Comparison of ENCODE assay signal across 24 cellular contexts in the genomic region with DNA sequence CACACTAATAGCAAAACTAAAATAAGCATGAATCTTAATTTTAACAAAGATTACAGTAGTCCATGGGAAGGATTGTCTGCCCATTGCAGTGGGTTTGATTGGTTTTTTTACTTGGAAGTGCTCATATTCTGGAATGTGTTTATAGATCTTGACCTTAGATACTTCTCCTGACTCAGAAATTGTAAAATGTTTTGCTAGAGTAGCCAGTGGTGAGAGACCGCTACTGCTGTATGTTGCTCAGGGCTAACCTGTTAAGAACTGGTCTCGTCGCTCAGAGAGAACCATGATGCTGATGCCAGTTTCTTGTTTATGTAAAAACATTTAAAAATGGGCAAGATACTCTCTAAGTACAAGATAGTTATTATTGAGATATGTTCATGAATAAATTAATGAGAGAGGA.
A peak's percentile ranks its signal among the peaks of the same experiment; 100 is the strongest.
DNase-seq lines count a peak whose midpoint lies in the region; ATAC-seq and TF ChIP-seq lines count a peak whose summit lies in the region.
"Had no signal": no experiment of that assay in that cellular context is flagged by ENCODE, and none has a peak within 500 bp of the region (broad histone marks: within the 10 kb centered on the region; RNA-seq: fewer than 3 reads in every experiment).

No MANE protein-coding gene starts in this region.

- H3K4me1 ChIP-seq in skeletal muscle satellite cell (ENCODE audit: control insufficient read depth, insufficient read depth, low read length) (peaks cover 59% of the 10 kb centered on the region), prostate gland (replicated peaks) (no peaks in the 10 kb centered on the region)

- peak; percentile 60 for DNase-seq in ELR (ENCODE audit: low read depth)
- peak; percentile 39 for DNase-seq in glomerular visceral epithelial cell (ENCODE audit: extremely low spot score)
- no peak for DNase-seq in prostate gland (ENCODE audit: low spot score)
- no peak for DNase-seq in NK-92 treated with Interleukin-12 subunit alpha and Interleukin-12 subunit beta, amount 100 ng/mL, for 24 hours (lab: John Stamatoyannopoulos, UW)
- DNase-seq in type B pancreatic cell (ENCODE audit: extremely low spot score, unreplicated experiment) = no peak
- no peak for DNase-seq in GM13976 (ENCODE audit: low spot score)
- DNase-seq: activated CD4-positive, alpha-beta T cell treated with anti-CD3 and anti-CD28 coated beads for 36 hours; activated naive CD8-positive, alpha-beta T cell treated with anti-CD3 and anti-CD28 coated beads, Interleukin-2, amount 10 ng/mL, durations not matched to agents 7 days and 5 days; activated T-cell treated with anti-CD3 and anti-CD28 coated beads for 4 hours; cerebellar nuclear complex; DMS79; heart left ventricle; kidney; NCI-H1417; NCI-H2227 treated with DMSO at 0.1 percent for 48 hours; retina; stimulated activated CD4-positive, alpha-beta T cell treated with anti-CD3 and anti-CD28 coated beads, Interleukin-2, amount 100 ng/mL, for 48 hours; stimulated activated CD8-positive, alpha-beta memory T cell treated with anti-CD3 and anti-CD28 coated beads, Interleukin-4, amount 100 ng/mL, for 48 hours; upper lobe of left lung had no signal

- H3K27me3 ChIP-seq in skeletal muscle satellite cell (ENCODE audit: control insufficient read depth, insufficient read depth, low read length) = no peaks in the 10 kb centered on the region
- H3K27me3 ChIP-seq in prostate gland (replicated peaks; ENCODE audit: insufficient read depth) = no peaks in the 10 kb centered on the region
- H3K27me3 ChIP-seq: BLaER1 treated with 17β-estradiol and CSF1 and Interleukin-3, amounts not matched to agents 10 nM and 100 nM; heart left ventricle; upper lobe of left lung had no signal

- TF ChIP-seq POLR2A in prostate gland (IDR thresholded peaks at IDR 0.05) = no peak

- H3K4me3 Mint-ChIP-seq in type B pancreatic cell = no peak overlapping the region
- H3K4me3 Mint-ChIP-seq: activated CD4-positive, alpha-beta T cell treated with anti-CD3 and anti-CD28 coated beads for 36 hours; activated naive CD8-positive, alpha-beta T cell treated with anti-CD3 and anti-CD28 coated beads, Interleukin-2, amount 10 ng/mL, durations not matched to agents 7 days and 5 days; GM23338; IgD-negative memory B cell had no signal

- H3K4me3 ChIP-seq in skeletal muscle satellite cell (ENCODE audit: low read length) = no peak overlapping the region
- no peak overlapping the region for H3K4me3 ChIP-seq in prostate gland
- H3K4me3 ChIP-seq: BLaER1 treated with 17β-estradiol and CSF1 and Interleukin-3, amounts not matched to agents 10 nM and 100 nM; GM23338; heart left ventricle; upper lobe of left lung had no signal

- no peaks in the 10 kb centered on the region for H3K36me3 ChIP-seq in skeletal muscle satellite cell (ENCODE audit: insufficient read depth, low read length)
- no peaks in the 10 kb centered on the region for H3K36me3 ChIP-seq in prostate gland
- H3K36me3 ChIP-seq: BLaER1 treated with 17β-estradiol and CSF1 and Interleukin-3, amounts not matched to agents 10 nM and 100 nM; heart left ventricle; upper lobe of left lung had no signal

- peaks cover 46% of the 10 kb centered on the region for H3K4me1 Mint-ChIP-seq in type B pancreatic cell (ENCODE audit: unreplicated experiment)
- H3K4me1 Mint-ChIP-seq: activated CD4-positive, alpha-beta T cell treated with anti-CD3 and anti-CD28 coated beads for 36 hours; activated naive CD8-positive, alpha-beta T cell treated with anti-CD3 and anti-CD28 coated beads, Interleukin-2, amount 10 ng/mL, durations not matched to agents 7 days and 5 days; IgD-negative memory B cell had no signal

- no peak overlapping the region for H3K9ac ChIP-seq in skeletal muscle satellite cell (ENCODE audit: low read depth, low read length)
- H3K9ac ChIP-seq: BLaER1 treated with 17β-estradiol and CSF1 and Interleukin-3, amounts not matched to agents 10 nM and 100 nM had no signal

- H3K9me3 ChIP-seq in skeletal muscle satellite cell (replicated peaks; ENCODE audit: low read length) (no peaks in the 10 kb centered on the region), prostate gland (no peaks in the 10 kb centered on the region)
- H3K9me3 ChIP-seq: BLaER1 treated with 17β-estradiol and CSF1 and Interleukin-3, amounts not matched to agents 10 nM and 100 nM; heart left ventricle; upper lobe of left lung had no signal

- H3K27ac ChIP-seq in prostate gland = no peak overlapping the region
- H3K27ac ChIP-seq: BLaER1 treated with 17β-estradiol and CSF1 and Interleukin-3, amounts not matched to agents 10 nM and 100 nM; upper lobe of left lung had no signal

- H3K36me3 Mint-ChIP-seq in type B pancreatic cell = peaks cover 4% of the 10 kb centered on the region
- H3K36me3 Mint-ChIP-seq: activated naive CD8-positive, alpha-beta T cell treated with anti-CD3 and anti-CD28 coated beads, Interleukin-2, amount 10 ng/mL, durations not matched to agents 7 days and 5 days had no signal

- intact Hi-C loops in prostate gland (cut with DNase I) = no loop called here

- H3K9me3 Mint-ChIP-seq in type B pancreatic cell = no peaks in the 10 kb centered on the region
- H3K9me3 Mint-ChIP-seq: activated naive CD8-positive, alpha-beta T cell treated with anti-CD3 and anti-CD28 coated beads, Interleukin-2, amount 10 ng/mL, durations not matched to agents 7 days and 5 days; GM23338; IgD-negative memory B cell had no signal

- in situ Hi-C loops in GM13976 (cut with MboI; ENCODE audit: low sequenced_read_pairs, unreplicated experiment) = no loop called here

- ATAC-seq in SK-N-SH treated with all-trans-retinoic acid at 6 μM for 48 hours = peak; percentile 84
- ATAC-seq: activated CD4-positive, alpha-beta T cell treated with anti-CD3 and anti-CD28 coated beads for 36 hours; GM23338 had no signal

- TF ChIP-seq CTCF in prostate gland (IDR thresholded peaks at IDR 0.05) (no peak), type B pancreatic cell (conservative IDR thresholded peaks at IDR 0.05) (no peak), GM13976 (IDR thresholded peaks at IDR 0.05; ENCODE audit: borderline replicate concordance, control extremely low read depth, extremely low read depth, insufficient read depth, missing control alignments) (no peak)

- WGBS in prostate gland = 56% methylated on average over 3 of the region's 3 CpGs

- no peaks in the 10 kb centered on the region for H3K27me3 Mint-ChIP-seq in type B pancreatic cell
- H3K27me3 Mint-ChIP-seq: activated CD4-positive, alpha-beta T cell treated with anti-CD3 and anti-CD28 coated beads for 36 hours had no signal

- no peak overlapping the region for H3K27ac Mint-ChIP-seq in type B pancreatic cell
- H3K27ac Mint-ChIP-seq: activated CD4-positive, alpha-beta T cell treated with anti-CD3 and anti-CD28 coated beads for 36 hours; activated naive CD8-positive, alpha-beta T cell treated with anti-CD3 and anti-CD28 coated beads, Interleukin-2, amount 10 ng/mL, durations not matched to agents 7 days and 5 days; GM23338; IgD-negative memory B cell had no signal

- peak overlapping the region; percentile 23 for H3K4me2 ChIP-seq in skeletal muscle satellite cell (ENCODE audit: low read length)
- H3K4me2 ChIP-seq: BLaER1 treated with 17β-estradiol and CSF1 and Interleukin-3, amounts not matched to agents 10 nM and 100 nM; GM23338 had no signal

TF ChIP-seq in SK-N-SH treated with all-trans-retinoic acid at 6 μM for 48 hours, 23 proteins besides CTCF, POLR2A, EP300 and RAD21 (continues in another document):
- TF ChIP-seq TOX (CRISPR knock-in tag; IDR thresholded peaks at IDR 0.05; ENCODE audit: borderline replicate concordance) = no peak
- TF ChIP-seq ZNF8 (CRISPR knock-in tag; IDR thresholded peaks at IDR 0.05) = no peak
- TF ChIP-seq ZC3H10 (CRISPR knock-in tag; IDR thresholded peaks at IDR 0.05) = no peak
- TF ChIP-seq, protein P1, sequence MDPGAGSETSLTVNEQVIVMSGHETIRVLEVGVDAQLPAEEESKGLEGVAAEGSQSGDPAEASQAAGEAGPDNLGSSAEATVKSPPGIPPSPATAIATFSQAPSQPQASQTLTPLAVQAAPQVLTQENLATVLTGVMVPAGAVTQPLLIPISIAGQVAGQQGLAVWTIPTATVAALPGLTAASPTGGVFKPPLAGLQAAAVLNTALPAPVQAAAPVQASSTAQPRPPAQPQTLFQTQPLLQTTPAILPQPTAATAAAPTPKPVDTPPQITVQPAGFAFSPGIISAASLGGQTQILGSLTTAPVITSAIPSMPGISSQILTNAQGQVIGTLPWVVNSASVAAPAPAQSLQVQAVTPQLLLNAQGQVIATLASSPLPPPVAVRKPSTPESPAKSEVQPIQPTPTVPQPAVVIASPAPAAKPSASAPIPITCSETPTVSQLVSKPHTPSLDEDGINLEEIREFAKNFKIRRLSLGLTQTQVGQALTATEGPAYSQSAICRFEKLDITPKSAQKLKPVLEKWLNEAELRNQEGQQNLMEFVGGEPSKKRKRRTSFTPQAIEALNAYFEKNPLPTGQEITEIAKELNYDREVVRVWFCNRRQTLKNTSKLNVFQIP (CRISPR knock-in tag; IDR thresholded peaks at IDR 0.05; ENCODE audit: borderline replicate concordance, low read depth) = no peak
- TF ChIP-seq ZFP3 (CRISPR knock-in tag; IDR thresholded peaks at IDR 0.05) = no peak
- TF ChIP-seq BACH2 (CRISPR knock-in tag; IDR thresholded peaks at IDR 0.05; ENCODE audit: borderline replicate concordance) = no peak
- no peak for TF ChIP-seq OSR1 (CRISPR knock-in tag; IDR thresholded peaks at IDR 0.05)
- TF ChIP-seq, protein P2, sequence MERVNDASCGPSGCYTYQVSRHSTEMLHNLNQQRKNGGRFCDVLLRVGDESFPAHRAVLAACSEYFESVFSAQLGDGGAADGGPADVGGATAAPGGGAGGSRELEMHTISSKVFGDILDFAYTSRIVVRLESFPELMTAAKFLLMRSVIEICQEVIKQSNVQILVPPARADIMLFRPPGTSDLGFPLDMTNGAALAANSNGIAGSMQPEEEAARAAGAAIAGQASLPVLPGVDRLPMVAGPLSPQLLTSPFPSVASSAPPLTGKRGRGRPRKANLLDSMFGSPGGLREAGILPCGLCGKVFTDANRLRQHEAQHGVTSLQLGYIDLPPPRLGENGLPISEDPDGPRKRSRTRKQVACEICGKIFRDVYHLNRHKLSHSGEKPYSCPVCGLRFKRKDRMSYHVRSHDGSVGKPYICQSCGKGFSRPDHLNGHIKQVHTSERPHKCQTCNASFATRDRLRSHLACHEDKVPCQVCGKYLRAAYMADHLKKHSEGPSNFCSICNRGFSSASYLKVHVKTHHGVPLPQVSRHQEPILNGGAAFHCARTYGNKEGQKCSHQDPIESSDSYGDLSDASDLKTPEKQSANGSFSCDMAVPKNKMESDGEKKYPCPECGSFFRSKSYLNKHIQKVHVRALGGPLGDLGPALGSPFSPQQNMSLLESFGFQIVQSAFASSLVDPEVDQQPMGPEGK (CRISPR knock-in tag; IDR thresholded peaks at IDR 0.05; ENCODE audit: borderline replicate concordance) = no peak
- no peak for TF ChIP-seq ARNTL (CRISPR knock-in tag; IDR thresholded peaks at IDR 0.05; ENCODE audit: borderline replicate concordance, low read depth)

Comparison
In these comparisons a context has a peak if more than half of its experiments do, and no peak if none do; other contexts are left out.
1. DNase-seq: peak in ELR (single experiment) and glomerular visceral epithelial cell (single experiment); none in prostate gland (single experiment), NK-92 treated with Interleukin-12 subunit alpha and Interleukin-12 subunit beta, amount 100 ng/mL, for 24 hours (single experiment), type B pancreatic cell (single experiment) and GM13976 (single experiment).